ENCODE assay signal across 22 cellular contexts in genomic region chr3:169239756-169240155, GRCh38.
"Had no signal": no experiment of that assay in that cellular context is flagged by ENCODE, and none has a peak within 500 bp of the region (broad histone marks: within the 10 kb centered on the region; RNA-seq: fewer than 3 reads in every experiment).

No MANE protein-coding gene starts in this region.

- H3K4me1 ChIP-seq: gastrocnemius medialis, psoas muscle, right atrium auricular region had no signal

- H3K9me3 Mint-ChIP-seq: activated naive CD4-positive, alpha-beta T cell treated with anti-CD3 and anti-CD28 coated beads, Interleukin-2, amount 50 U/mL, for 72 hours; activated T-cell treated with anti-CD3 and anti-CD28 coated beads, Interleukin-2, amount 50 U/mL, for 24 hours; activated T-helper 17 cell treated with anti-CD3 and anti-CD28 coated beads, Interleukin-2, amount 50 U/mL, for 72 hours; central memory CD8-positive, alpha-beta T cell; memory B cell; nephron progenitor cell; stimulated activated naive CD8-positive, alpha-beta T cell treated with anti-CD3 and anti-CD28 coated beads, Interleukin-15, Interleukin-2, amounts not matched to agents 100 ng/mL and 50 ng/mL, for 24 hours; WTC11 had no signal

- H3K36me3 ChIP-seq: esophagus squamous epithelium, gastrocnemius medialis, pancreas, right atrium auricular region, tibial artery had no signal

- DNase-seq: activated CD8-positive, alpha-beta memory T cell treated with anti-CD3 and anti-CD28 coated beads for 24 hours; activated CD8-positive, alpha-beta memory T cell treated with anti-CD3 and anti-CD28 coated beads, Interleukin-2, amount 50 U/mL, for 4 hours; activated T-cell treated with anti-CD3 and anti-CD28 coated beads, Interleukin-2, amount 50 U/mL, for 24 hours; dorsolateral prefrontal cortex; effector memory CD8-positive, alpha-beta T cell; esophagus squamous epithelium; gastrocnemius medialis; kidney; nephron progenitor cell; pancreas; psoas muscle; stimulated activated CD4-positive, alpha-beta T cell treated with anti-CD3 and anti-CD28 coated beads, Interleukin-4, amount 100 ng/mL, for 24 hours; substantia nigra; T1000; tibial artery had no signal

- H3K27me3 Mint-ChIP-seq: memory B cell had no signal

- H3K4me1 Mint-ChIP-seq: central memory CD8-positive, alpha-beta T cell had no signal

- H3K9me3 ChIP-seq: esophagus squamous epithelium, gastrocnemius medialis, pancreas, psoas muscle, right atrium auricular region, tibial artery had no signal

- H3K4me3 Mint-ChIP-seq: activated T-cell treated with anti-CD3 and anti-CD28 coated beads, Interleukin-2, amount 50 U/mL, for 24 hours; activated T-helper 17 cell treated with anti-CD3 and anti-CD28 coated beads, Interleukin-2, amount 50 U/mL, for 72 hours; central memory CD8-positive, alpha-beta T cell; effector memory CD8-positive, alpha-beta T cell; memory B cell; nephron progenitor cell; stimulated activated naive CD8-positive, alpha-beta T cell treated with anti-CD3 and anti-CD28 coated beads, Interleukin-15, Interleukin-2, amounts not matched to agents 100 ng/mL and 50 ng/mL, for 24 hours; WTC11 had no signal

- H3K36me3 Mint-ChIP-seq: memory B cell, WTC11 had no signal

- H3K27ac ChIP-seq: dorsolateral prefrontal cortex, gastrocnemius medialis, pancreas, psoas muscle, right atrium auricular region, tibial artery had no signal

- H3K4me3 ChIP-seq: dorsolateral prefrontal cortex, esophagus squamous epithelium, gastrocnemius medialis, pancreas, psoas muscle, right atrium auricular region, tibial artery had no signal

- H3K27me3 ChIP-seq: esophagus squamous epithelium, pancreas, right atrium auricular region, tibial artery had no signal

- H3K27ac Mint-ChIP-seq: activated naive CD4-positive, alpha-beta T cell treated with anti-CD3 and anti-CD28 coated beads, Interleukin-2, amount 50 U/mL, for 72 hours; activated T-cell treated with anti-CD3 and anti-CD28 coated beads, Interleukin-2, amount 50 U/mL, for 24 hours; activated T-helper 17 cell treated with anti-CD3 and anti-CD28 coated beads, Interleukin-2, amount 50 U/mL, for 72 hours; effector memory CD8-positive, alpha-beta T cell; memory B cell; nephron progenitor cell; stimulated activated naive CD8-positive, alpha-beta T cell treated with anti-CD3 and anti-CD28 coated beads, Interleukin-15, Interleukin-2, amounts not matched to agents 100 ng/mL and 50 ng/mL, for 24 hours; WTC11 had no signal
